Comparison of ENCODE assay signal across 42 cellular contexts in the genomic region with DNA sequence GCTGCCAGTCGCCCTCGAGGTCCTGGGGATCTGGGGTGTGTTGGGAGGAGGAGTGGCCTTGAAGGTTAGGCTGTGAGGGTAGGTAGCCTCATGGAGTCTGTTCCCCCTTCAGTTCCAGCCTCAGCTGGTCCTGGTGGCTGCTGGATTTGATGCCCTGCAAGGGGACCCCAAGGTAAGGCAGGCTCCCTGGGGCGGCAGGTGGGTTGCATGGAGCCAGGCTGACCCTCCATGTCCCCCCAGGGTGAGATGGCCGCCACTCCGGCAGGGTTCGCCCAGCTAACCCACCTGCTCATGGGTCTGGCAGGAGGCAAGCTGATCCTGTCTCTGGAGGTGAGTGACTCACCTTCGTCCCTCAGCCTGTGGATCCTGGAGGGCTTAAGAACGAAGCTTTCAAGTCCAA. TPM values are rescaled to one million over a fixed set of nuclear protein-coding genes. Genes with fewer than 3 reads are reported as not detected.
"Had no signal": no experiment of that assay in that cellular context is flagged by ENCODE, and none has a peak within 500 bp of the region (broad histone marks: within the 10 kb centered on the region; RNA-seq: fewer than 3 reads in every experiment).

No MANE protein-coding gene starts in this region.

- H3K4me3 ChIP-seq: adrenal gland, ascending aorta, body of pancreas, breast epithelium, cardiac muscle cell had no signal

- H3K4me1 Mint-ChIP-seq: activated naive CD4-positive, alpha-beta T cell treated with anti-CD3 and anti-CD28 coated beads, Interleukin-2, amount 50 U/mL, for 24 hours; activated naive CD8-positive, alpha-beta T cell treated with anti-CD3 and anti-CD28 coated beads for 36 hours; activated naive CD8-positive, alpha-beta T cell treated with anti-CD3 and anti-CD28 coated beads, Interleukin-2, amount 50 U/mL, for 24 hours; activated T-helper 17 cell treated with anti-CD3 and anti-CD28 coated beads, Interleukin-2, amount 50 U/mL, for 72 hours; brain; central memory CD8-positive, alpha-beta T cell had no signal

- H3K27ac Mint-ChIP-seq: activated naive CD4-positive, alpha-beta T cell treated with anti-CD3 and anti-CD28 coated beads for 36 hours; activated naive CD4-positive, alpha-beta T cell treated with anti-CD3 and anti-CD28 coated beads, Interleukin-2, amount 10 ng/mL, durations not matched to agents 7 days and 5 days; activated naive CD4-positive, alpha-beta T cell treated with anti-CD3 and anti-CD28 coated beads, Interleukin-2, amount 50 U/mL, for 24 hours; activated naive CD4-positive, alpha-beta T cell treated with anti-CD3 and anti-CD28 coated beads, Interleukin-2, amount 50 U/mL, for 72 hours; activated naive CD8-positive, alpha-beta T cell; activated naive CD8-positive, alpha-beta T cell treated with anti-CD3 and anti-CD28 coated beads for 36 hours; activated naive CD8-positive, alpha-beta T cell treated with anti-CD3 and anti-CD28 coated beads, Interleukin-2, amount 10 ng/mL, durations not matched to agents 7 days and 5 days; activated naive CD8-positive, alpha-beta T cell treated with anti-CD3 and anti-CD28 coated beads, Interleukin-2, amount 50 U/mL, for 24 hours; activated T-cell treated with anti-CD3 and anti-CD28 coated beads, Interleukin-2, amount 50 U/mL, for 24 hours; activated T-cell treated with anti-CD3 and anti-CD28 coated beads, Interleukin-2, amount 50 U/mL, for 72 hours; activated T-helper 17 cell treated with anti-CD3 and anti-CD28 coated beads, Interleukin-2, amount 50 U/mL, for 72 hours; activated T-helper 2 cell treated with anti-CD3 and anti-CD28 coated beads, Interferon-gamma antibody, Interleukin-2, Interleukin-4, amounts not matched to agents 10 μg/mL and 5 μg/mL and 100 μg/mL, durations not matched to agents 14 hours and 24 hours and 36 hours; brain had no signal

- H3K9me3 Mint-ChIP-seq: activated naive CD4-positive, alpha-beta T cell treated with anti-CD3 and anti-CD28 coated beads for 36 hours; activated naive CD4-positive, alpha-beta T cell treated with anti-CD3 and anti-CD28 coated beads, Interleukin-2, amount 10 ng/mL, durations not matched to agents 7 days and 5 days; activated naive CD4-positive, alpha-beta T cell treated with anti-CD3 and anti-CD28 coated beads, Interleukin-2, amount 50 U/mL, for 24 hours; activated naive CD4-positive, alpha-beta T cell treated with anti-CD3 and anti-CD28 coated beads, Interleukin-2, amount 50 U/mL, for 72 hours; activated naive CD8-positive, alpha-beta T cell treated with anti-CD3 and anti-CD28 coated beads for 36 hours; activated naive CD8-positive, alpha-beta T cell treated with anti-CD3 and anti-CD28 coated beads, Interleukin-2, amount 10 ng/mL, durations not matched to agents 7 days and 5 days; activated naive CD8-positive, alpha-beta T cell treated with anti-CD3 and anti-CD28 coated beads, Interleukin-2, amount 50 U/mL, for 24 hours; activated T-cell treated with anti-CD3 and anti-CD28 coated beads, Interleukin-2, amount 50 U/mL, for 24 hours; activated T-cell treated with anti-CD3 and anti-CD28 coated beads, Interleukin-2, amount 50 U/mL, for 4 hours; activated T-cell treated with anti-CD3 and anti-CD28 coated beads, Interleukin-2, amount 50 U/mL, for 72 hours; activated T-helper 1 cell treated with anti-CD3 and anti-CD28 coated beads, Interleukin-12 subunit alpha, Interleukin-12 subunit beta, Interleukin-2, Interleukin-4 antibody, amounts not matched to agents 30 ng/mL and 10 ng/mL and 1 ng/mL, durations not matched to agents 14 hours and 24 hours and 36 hours; activated T-helper 17 cell treated with anti-CD3 and anti-CD28 coated beads, Interleukin-2, amount 50 U/mL, for 72 hours; activated T-helper 2 cell treated with anti-CD3 and anti-CD28 coated beads, Interferon-gamma antibody, Interleukin-2, Interleukin-4, amounts not matched to agents 10 μg/mL and 5 μg/mL and 100 μg/mL, durations not matched to agents 14 hours and 24 hours and 36 hours; central memory CD8-positive, alpha-beta T cell had no signal

- DNase-seq: activated effector memory CD4-positive, alpha-beta T cell treated with anti-CD3 and anti-CD28 coated beads, Interleukin-2, amount 50 U/mL, for 16 hours; activated effector memory CD4-positive, alpha-beta T cell treated with Interleukin-2 at 50 U/mL for 16 hours; activated gamma-delta T cell; activated gamma-delta T cell treated with Interleukin-2 at 50 U/mL for 16 hours; activated naive CD4-positive, alpha-beta T cell; activated naive CD4-positive, alpha-beta T cell treated with anti-CD3 and anti-CD28 coated beads for 36 hours; activated naive CD4-positive, alpha-beta T cell treated with anti-CD3 and anti-CD28 coated beads, Interleukin-2, amount 10 ng/mL, durations not matched to agents 7 days and 5 days; activated naive CD4-positive, alpha-beta T cell treated with anti-CD3 and anti-CD28 coated beads, Interleukin-2, amount 50 U/mL, for 16 hours; activated naive CD4-positive, alpha-beta T cell treated with Interleukin-2 at 50 U/mL for 16 hours; activated naive CD8-positive, alpha-beta T cell treated with anti-CD3 and anti-CD28 coated beads for 36 hours; activated naive CD8-positive, alpha-beta T cell treated with anti-CD3 and anti-CD28 coated beads, Interleukin-2, amount 10 ng/mL, durations not matched to agents 7 days and 5 days; activated naive CD8-positive, alpha-beta T cell treated with anti-CD3 and anti-CD28 coated beads, Interleukin-2, amount 50 U/mL, for 24 hours; activated T-cell treated with anti-CD3 and anti-CD28 coated beads for 4 hours; activated T-cell treated with anti-CD3 and anti-CD28 coated beads, Interleukin-2, amount 50 U/mL, for 24 hours; activated T-cell treated with anti-CD3 and anti-CD28 coated beads, Interleukin-2, amount 50 U/mL, for 4 hours; activated T-cell treated with anti-CD3 and anti-CD28 coated beads, Interleukin-2, amount 50 U/mL, for 48 hours; activated T-cell treated with anti-CD3 and anti-CD28 coated beads, Interleukin-2, amount 50 U/mL, for 72 hours; adrenal gland; amniotic stem cell; amygdala; anterior cingulate cortex; body of pancreas; brain microvascular endothelial cell; caudate nucleus; central memory CD4-positive, alpha-beta T cell; cerebellar nuclear complex had no signal

- ATAC-seq: activated naive CD4-positive, alpha-beta T cell treated with anti-CD3 and anti-CD28 coated beads, Interleukin-2, amount 50 U/mL, for 72 hours; activated naive CD8-positive, alpha-beta T cell treated with anti-CD3 and anti-CD28 coated beads, Interleukin-2, amount 50 U/mL, for 24 hours; activated T-cell treated with anti-CD3 and anti-CD28 coated beads, Interleukin-2, amount 50 U/mL, for 4 hours; activated T-cell treated with anti-CD3 and anti-CD28 coated beads, Interleukin-2, amount 50 U/mL, for 72 hours; activated T-helper 17 cell treated with anti-CD3 and anti-CD28 coated beads, Interleukin-2, amount 50 U/mL, for 72 hours; body of pancreas had no signal

- H3K27me3 Mint-ChIP-seq: activated naive CD4-positive, alpha-beta T cell treated with anti-CD3 and anti-CD28 coated beads, Interleukin-2, amount 10 ng/mL, durations not matched to agents 7 days and 5 days; activated naive CD4-positive, alpha-beta T cell treated with anti-CD3 and anti-CD28 coated beads, Interleukin-2, amount 50 U/mL, for 24 hours; activated naive CD8-positive, alpha-beta T cell; activated naive CD8-positive, alpha-beta T cell treated with anti-CD3 and anti-CD28 coated beads for 36 hours; activated naive CD8-positive, alpha-beta T cell treated with anti-CD3 and anti-CD28 coated beads, Interleukin-2, amount 10 ng/mL, durations not matched to agents 7 days and 5 days; activated naive CD8-positive, alpha-beta T cell treated with anti-CD3 and anti-CD28 coated beads, Interleukin-2, amount 50 U/mL, for 24 hours; activated T-helper 17 cell treated with anti-CD3 and anti-CD28 coated beads, Interleukin-2, amount 50 U/mL, for 72 hours; brain; central memory CD8-positive, alpha-beta T cell had no signal

- H3K9me3 ChIP-seq: adrenal gland, ascending aorta, body of pancreas, breast epithelium had no signal

- H3K4me3 Mint-ChIP-seq: activated naive CD4-positive, alpha-beta T cell treated with anti-CD3 and anti-CD28 coated beads for 36 hours; activated naive CD4-positive, alpha-beta T cell treated with anti-CD3 and anti-CD28 coated beads, Interleukin-2, amount 10 ng/mL, durations not matched to agents 7 days and 5 days; activated naive CD4-positive, alpha-beta T cell treated with anti-CD3 and anti-CD28 coated beads, Interleukin-2, amount 50 U/mL, for 24 hours; activated naive CD8-positive, alpha-beta T cell; activated naive CD8-positive, alpha-beta T cell treated with anti-CD3 and anti-CD28 coated beads for 36 hours; activated naive CD8-positive, alpha-beta T cell treated with anti-CD3 and anti-CD28 coated beads, Interleukin-2, amount 10 ng/mL, durations not matched to agents 7 days and 5 days; activated naive CD8-positive, alpha-beta T cell treated with anti-CD3 and anti-CD28 coated beads, Interleukin-2, amount 50 U/mL, for 24 hours; activated T-cell treated with anti-CD3 and anti-CD28 coated beads, Interleukin-2, amount 50 U/mL, for 24 hours; activated T-cell treated with anti-CD3 and anti-CD28 coated beads, Interleukin-2, amount 50 U/mL, for 4 hours; activated T-cell treated with anti-CD3 and anti-CD28 coated beads, Interleukin-2, amount 50 U/mL, for 72 hours; activated T-helper 1 cell treated with anti-CD3 and anti-CD28 coated beads, Interleukin-12 subunit alpha, Interleukin-12 subunit beta, Interleukin-2, Interleukin-4 antibody, amounts not matched to agents 30 ng/mL and 10 ng/mL and 1 ng/mL, durations not matched to agents 14 hours and 24 hours and 36 hours; activated T-helper 17 cell treated with anti-CD3 and anti-CD28 coated beads, Interleukin-2, amount 50 U/mL, for 72 hours; brain; central memory CD8-positive, alpha-beta T cell had no signal

RNA-seq across cellular contexts. Expression of a gene that starts 11.6 kb away (rescaled TPM):
- total RNA-seq: activated naive CD4-positive, alpha-beta T cell treated with anti-CD3 and anti-CD28 coated beads for 36 hours; activated naive CD8-positive, alpha-beta T cell treated with anti-CD3 and anti-CD28 coated beads, Interleukin-2, amount 10 ng/mL, durations not matched to agents 7 days and 5 days; activated T-helper 1 cell treated with anti-CD3 and anti-CD28 coated beads, Interleukin-12 subunit alpha, Interleukin-12 subunit beta, Interleukin-2, Interleukin-4 antibody, amounts not matched to agents 30 ng/mL and 10 ng/mL and 1 ng/mL, durations not matched to agents 14 hours and 24 hours and 36 hours; activated T-helper 2 cell treated with anti-CD3 and anti-CD28 coated beads, Interferon-gamma antibody, Interleukin-2, Interleukin-4, amounts not matched to agents 10 μg/mL and 5 μg/mL and 100 μg/mL, durations not matched to agents 14 hours and 24 hours and 36 hours; adrenal gland; aorta; ascending aorta; astrocyte; body of pancreas; bronchial epithelial cell; cardiac muscle cell; cardiac septum had no signal

RNA-seq across cellular contexts. Expression of a gene that starts 20.7 kb away (rescaled TPM):
- total RNA-seq: ascending aorta had no signal

RNA-seq across cellular contexts. Expression of a gene that starts 28.3 kb away (rescaled TPM):
- total RNA-seq: activated naive CD4-positive, alpha-beta T cell treated with anti-CD3 and anti-CD28 coated beads for 36 hours; activated naive CD8-positive, alpha-beta T cell treated with anti-CD3 and anti-CD28 coated beads for 36 hours; activated naive CD8-positive, alpha-beta T cell treated with anti-CD3 and anti-CD28 coated beads, Interleukin-2, amount 10 ng/mL, durations not matched to agents 7 days and 5 days; activated T-helper 1 cell treated with anti-CD3 and anti-CD28 coated beads, Interleukin-12 subunit alpha, Interleukin-12 subunit beta, Interleukin-2, Interleukin-4 antibody, amounts not matched to agents 30 ng/mL and 10 ng/mL and 1 ng/mL, durations not matched to agents 14 hours and 24 hours and 36 hours; activated T-helper 17 cell treated with anti-CD3 and anti-CD28 coated beads, Interleukin-2, amount 50 U/mL, for 72 hours; activated T-helper 2 cell treated with anti-CD3 and anti-CD28 coated beads, Interferon-gamma antibody, Interleukin-2, Interleukin-4, amounts not matched to agents 10 μg/mL and 5 μg/mL and 100 μg/mL, durations not matched to agents 14 hours and 24 hours and 36 hours; ascending aorta; astrocyte; body of pancreas; breast epithelium; bronchial epithelial cell; cardiac muscle cell; cardiac septum; cerebellum had no signal

RNA-seq across cellular contexts. Expression of a gene that starts 53.2 kb away (rescaled TPM):
- total RNA-seq: activated naive CD4-positive, alpha-beta T cell treated with anti-CD3 and anti-CD28 coated beads for 36 hours; activated naive CD4-positive, alpha-beta T cell treated with anti-CD3 and anti-CD28 coated beads, Interleukin-2, amount 50 U/mL, for 72 hours; activated naive CD8-positive, alpha-beta T cell treated with anti-CD3 and anti-CD28 coated beads for 36 hours; activated naive CD8-positive, alpha-beta T cell treated with anti-CD3 and anti-CD28 coated beads, Interleukin-2, amount 10 ng/mL, durations not matched to agents 7 days and 5 days; activated T-cell treated with anti-CD3 and anti-CD28 coated beads, Interleukin-2, amount 50 U/mL, for 4 hours; activated T-cell treated with anti-CD3 and anti-CD28 coated beads, Interleukin-2, amount 50 U/mL, for 72 hours; activated T-helper 1 cell treated with anti-CD3 and anti-CD28 coated beads, Interleukin-12 subunit alpha, Interleukin-12 subunit beta, Interleukin-2, Interleukin-4 antibody, amounts not matched to agents 30 ng/mL and 10 ng/mL and 1 ng/mL, durations not matched to agents 14 hours and 24 hours and 36 hours; activated T-helper 17 cell treated with anti-CD3 and anti-CD28 coated beads, Interleukin-2, amount 50 U/mL, for 72 hours; activated T-helper 2 cell treated with anti-CD3 and anti-CD28 coated beads, Interferon-gamma antibody, Interleukin-2, Interleukin-4, amounts not matched to agents 10 μg/mL and 5 μg/mL and 100 μg/mL, durations not matched to agents 14 hours and 24 hours and 36 hours; adrenal gland; aorta; ascending aorta; astrocyte; body of pancreas; bronchial epithelial cell; cardiac muscle cell; cardiac septum; cerebellum had no signal
